19 cellular contexts compared by ENCODE assay signal in genomic region chrX:8404443-8404842, GRCh38.
DNase-seq lines count a peak whose midpoint lies in the region; ATAC-seq and TF ChIP-seq lines count a peak whose summit lies in the region.
"Had no signal": no experiment of that assay in that cellular context is flagged by ENCODE, and none has a peak within 500 bp of the region (broad histone marks: within the 10 kb centered on the region; RNA-seq: fewer than 3 reads in every experiment).

No MANE protein-coding gene starts in this region.

- no peaks in the 10 kb centered on the region for H3K27me3 ChIP-seq in PC-3 (ENCODE audit: low read length)
- no peaks in the 10 kb centered on the region for H3K27me3 ChIP-seq in HAP-1 (ENCODE audit: low read depth)
- H3K27me3 ChIP-seq: right lobe of liver had no signal

- no peaks in the 10 kb centered on the region for H3K9me3 Mint-ChIP-seq in activated T-cell treated with anti-CD3 and anti-CD28 coated beads, Interleukin-2, amount 50 U/mL, for 4 hours
- H3K9me3 Mint-ChIP-seq: activated naive CD4-positive, alpha-beta T cell treated with anti-CD3 and anti-CD28 coated beads, Interleukin-2, amount 50 U/mL, for 24 hours had no signal

- DNase-seq in AG08395 (ENCODE audit: low spot score): peak; percentile 1
- peak; percentile 76 for DNase-seq in PC-3
- peak; percentile 3 for DNase-seq in fibroblast of the aortic adventitia (ENCODE audit: low read depth)
- DNase-seq in non-pigmented ciliary epithelial cell (ENCODE audit: low read depth): peak; percentile 35
- DNase-seq in T1000 (lab: John Stamatoyannopoulos, UW): no peak
- no peak for DNase-seq in HAP-1 (ENCODE audit: low spot score in 2 of 2)
- no peak for DNase-seq in activated T-cell treated with anti-CD3 and anti-CD28 coated beads, Interleukin-2, amount 50 U/mL, for 4 hours
- DNase-seq: activated CD4-positive, alpha-beta T cell treated with anti-CD3 and anti-CD28 coated beads for 1 hour; activated CD8-positive, alpha-beta memory T cell treated with anti-CD3 and anti-CD28 coated beads, Interleukin-2, amount 50 U/mL, for 4 hours; KG1; naive thymus-derived CD8-positive, alpha-beta T cell; NCI-H1417 treated with DMSO at 0.1 percent for 48 hours; NCI-H774; right lobe of liver; stimulated activated CD4-positive, alpha-beta T cell treated with anti-CD3 and anti-CD28 coated beads, Interleukin-4, amount 100 ng/mL, for 24 hours; T-helper 2 cell had no signal

- no peaks in the 10 kb centered on the region for H3K27me3 Mint-ChIP-seq in activated T-cell treated with anti-CD3 and anti-CD28 coated beads, Interleukin-2, amount 50 U/mL, for 4 hours (ENCODE audit: low read depth)
- H3K27me3 Mint-ChIP-seq: activated naive CD4-positive, alpha-beta T cell treated with anti-CD3 and anti-CD28 coated beads, Interleukin-2, amount 50 U/mL, for 24 hours; naive thymus-derived CD8-positive, alpha-beta T cell had no signal

- H3K36me3 ChIP-seq in PC-3 (ENCODE audit: low read depth, low read length): no peaks in the 10 kb centered on the region
- no peaks in the 10 kb centered on the region for H3K36me3 ChIP-seq in HAP-1 (replicated peaks)
- H3K36me3 ChIP-seq: right lobe of liver had no signal

- intact Hi-C loops in PC-3 (cut with micrococcal nuclease): no loop called here

- H3K4me3 Mint-ChIP-seq in activated T-cell treated with anti-CD3 and anti-CD28 coated beads, Interleukin-2, amount 50 U/mL, for 4 hours: no peak overlapping the region
- H3K4me3 Mint-ChIP-seq: activated naive CD4-positive, alpha-beta T cell treated with anti-CD3 and anti-CD28 coated beads, Interleukin-2, amount 50 U/mL, for 24 hours; naive thymus-derived CD8-positive, alpha-beta T cell had no signal

- no peaks in the 10 kb centered on the region for H4K20me1 ChIP-seq in PC-3 (ENCODE audit: low read length)

- H3K36me3 Mint-ChIP-seq in activated T-cell treated with anti-CD3 and anti-CD28 coated beads, Interleukin-2, amount 50 U/mL, for 4 hours (ENCODE audit: insufficient read depth): no peaks in the 10 kb centered on the region
- H3K36me3 Mint-ChIP-seq: activated naive CD4-positive, alpha-beta T cell treated with anti-CD3 and anti-CD28 coated beads, Interleukin-2, amount 50 U/mL, for 24 hours had no signal

- no peaks in the 10 kb centered on the region for H3K79me2 ChIP-seq in PC-3 (ENCODE audit: low read length)

- in situ Hi-C loops in HAP-1 (cut with MboI; ENCODE audit: low sequenced_read_pairs): no loop called here

- BruUV-seq in PC-3 (replicated peaks; lab: Mats Ljungman, UMichigan): no TSS peak

- no peaks in the 10 kb centered on the region for H3K4me1 Mint-ChIP-seq in activated T-cell treated with anti-CD3 and anti-CD28 coated beads, Interleukin-2, amount 50 U/mL, for 4 hours (ENCODE audit: low read depth)
- H3K4me1 Mint-ChIP-seq: activated naive CD4-positive, alpha-beta T cell treated with anti-CD3 and anti-CD28 coated beads, Interleukin-2, amount 50 U/mL, for 24 hours; naive thymus-derived CD8-positive, alpha-beta T cell had no signal

- H3K4me1 ChIP-seq in PC-3 (ENCODE audit: insufficient read depth, low read length) (peaks cover 22% of the 10 kb centered on the region), HAP-1 (no peaks in the 10 kb centered on the region)
- H3K4me1 ChIP-seq: right lobe of liver had no signal

- TF ChIP-seq CTCF in PC-3 (conservative IDR thresholded peaks at IDR 0.05; ENCODE audit: low read depth, low read length): no peak
- no peak for TF ChIP-seq CTCF in fibroblast of the aortic adventitia (IDR thresholded peaks at IDR 0.05; ENCODE audit: insufficient read depth, low read length)

- CTCF ChIA-PET in PC-3 (lab: Charles Lee): interaction anchor here (0.7 kb wide), 1 partner anchor 21 kb away, joined by 4 read pairs; no protein-coding TSS in a partner anchor

- no peak overlapping the region for H3K9ac ChIP-seq in PC-3 (ENCODE audit: low read length)

- no peaks in the 10 kb centered on the region for H3F3A ChIP-seq in PC-3 (ENCODE audit: low read length, unreplicated experiment)

- peak overlapping the region; percentile 17 for H3K27ac ChIP-seq in PC-3 (ENCODE audit: low read length)
- H3K27ac ChIP-seq: epithelial cell of prostate, right lobe of liver had no signal

- H3K4me3 ChIP-seq in PC-3 (ENCODE audit: low read length) (peak overlapping the region; percentile 40; the same call in 1 of the 2 replicates), fibroblast of the aortic adventitia (ENCODE audit: low read depth, low read length) (no peak overlapping the region), HAP-1 (no peak overlapping the region)
- H3K4me3 ChIP-seq: right lobe of liver had no signal

- H3K4me2 ChIP-seq in PC-3 (ENCODE audit: low read length): peak overlapping the region; percentile 61

- no peaks in the 10 kb centered on the region for H3K9me2 ChIP-seq in PC-3 (replicated peaks; ENCODE audit: low read length)

- POLR2A ChIA-PET in PC-3 (lab: Charles Lee; ENCODE audit: unreplicated experiment): interaction anchor here (0.5 kb wide), 1 partner anchor 103 kb away, joined by 3 read pairs; no protein-coding TSS in a partner anchor

- ATAC-seq in PC-3 (peak; percentile 88), HG03442 (IDR thresholded peaks at IDR 0.05; ENCODE audit: unreplicated experiment) (no peak)
- ATAC-seq in activated T-cell treated with anti-CD3 and anti-CD28 coated beads, Interleukin-2, amount 50 U/mL, for 4 hours: no peak
- ATAC-seq: naive thymus-derived CD8-positive, alpha-beta T cell; right lobe of liver had no signal

- peak overlapping the region; percentile 40 for H2AFZ ChIP-seq in PC-3 (ENCODE audit: low read length)

- H3K9me3 ChIP-seq in PC-3 (ENCODE audit: low read length): no peaks in the 10 kb centered on the region
- H3K9me3 ChIP-seq in HAP-1: no peaks in the 10 kb centered on the region; the same call in 1 of the 2 replicates
- H3K9me3 ChIP-seq: right lobe of liver had no signal

Comparison
In these comparisons a context has a peak if more than half of its experiments do, and no peak if none do; other contexts are left out.
1. DNase-seq: peak in AG08395 (single experiment), PC-3 (single experiment), fibroblast of the aortic adventitia (single experiment) and non-pigmented ciliary epithelial cell (single experiment); none in T1000 (single experiment), HAP-1 (0 of 2) and activated T-cell treated with anti-CD3 and anti-CD28 coated beads, Interleukin-2, amount 50 U/mL, for 4 hours (single experiment).